Comparison of ENCODE assay signal across 11 cellular contexts in genomic region chr12:34400986-34401658, GRCh38.
DNase-seq lines count a peak whose midpoint lies in the region; ATAC-seq and TF ChIP-seq lines count a peak whose summit lies in the region.
"Had no signal": no experiment of that assay in that cellular context is flagged by ENCODE, and none has a peak within 500 bp of the region (broad histone marks: within the 10 kb centered on the region; RNA-seq: fewer than 3 reads in every experiment).

No MANE protein-coding gene starts in this region.

- no peaks in the 10 kb centered on the region for H3K27me3 ChIP-seq in right atrium auricular region
- peaks cover 19% of the 10 kb centered on the region for H3K27me3 ChIP-seq in gastroesophageal sphincter
- H3K27me3 ChIP-seq: MG63 had no signal

- DNase-seq in GM20000 (ENCODE audit: low spot score) (peak; percentile 0), right atrium auricular region (ENCODE audit: low spot score) (peak; percentile 34), G401 (ENCODE audit: low spot score) (no peak)
- peak; percentile 0 for DNase-seq in activated T-cell treated with anti-CD3 and anti-CD28 coated beads, Interleukin-2, amount 50 U/mL, for 4 hours
- peak; percentile 0 for DNase-seq in stimulated activated naive B cell treated with anti-CD40 and anti-IgM and Interleukin-4, amounts not matched to agents 10 μg/mL and 1 μg/mL and 100 μg/mL, for 72 hours
- DNase-seq: activated naive CD8-positive, alpha-beta T cell treated with anti-CD3 and anti-CD28 coated beads, Interleukin-2, amount 50 U/mL, for 24 hours; effector CD8-positive, alpha-beta T cell; MG63; NCI-H345 had no signal

- H3K27ac ChIP-seq in right atrium auricular region (no peak overlapping the region), gastroesophageal sphincter (no peak overlapping the region)

- TF ChIP-seq CTCF in GM20000 (IDR thresholded peaks at IDR 0.05; ENCODE audit: extremely low read depth, missing control alignments) (no peak), right atrium auricular region (IDR thresholded peaks at IDR 0.05) (no peak), gastroesophageal sphincter (IDR thresholded peaks at IDR 0.05) (no peak)

- in situ Hi-C loops in G401 (cut with HindIII; ENCODE audit: low sequenced_read_pairs), result no loop called here

- no peak for ATAC-seq in activated T-cell treated with anti-CD3 and anti-CD28 coated beads, Interleukin-2, amount 50 U/mL, for 4 hours
- no peak for ATAC-seq in stimulated activated naive B cell treated with anti-CD40 and anti-IgM and Interleukin-4, amounts not matched to agents 10 μg/mL and 1 μg/mL and 100 μg/mL, for 72 hours (replicated peaks)
- ATAC-seq in gastroesophageal sphincter (no peak), GM21390 (IDR thresholded peaks at IDR 0.05; ENCODE audit: unreplicated experiment) (no peak)

- H3K4me1 ChIP-seq in right atrium auricular region, result no peaks in the 10 kb centered on the region
- no peaks in the 10 kb centered on the region for H3K4me1 ChIP-seq in gastroesophageal sphincter

- TF ChIP-seq EP300 in gastroesophageal sphincter (IDR thresholded peaks at IDR 0.05), result no peak

- H3K36me3 Mint-ChIP-seq in activated T-cell treated with anti-CD3 and anti-CD28 coated beads, Interleukin-2, amount 50 U/mL, for 4 hours (ENCODE audit: insufficient read depth), result no peaks in the 10 kb centered on the region
- peaks cover 5 to 9% of the 10 kb centered on the region in 2 donors for H3K36me3 Mint-ChIP-seq in stimulated activated naive B cell treated with anti-CD40 and anti-IgM and Interleukin-4, amounts not matched to agents 10 μg/mL and 1 μg/mL and 100 μg/mL, for 72 hours

- peaks cover 27% of the 10 kb centered on the region for H3K9me3 Mint-ChIP-seq in activated T-cell treated with anti-CD3 and anti-CD28 coated beads, Interleukin-2, amount 50 U/mL, for 4 hours
- peaks cover 30 to 44% of the 10 kb centered on the region in 2 donors for H3K9me3 Mint-ChIP-seq in stimulated activated naive B cell treated with anti-CD40 and anti-IgM and Interleukin-4, amounts not matched to agents 10 μg/mL and 1 μg/mL and 100 μg/mL, for 72 hours
- H3K9me3 Mint-ChIP-seq: activated naive CD8-positive, alpha-beta T cell treated with anti-CD3 and anti-CD28 coated beads, Interleukin-2, amount 50 U/mL, for 24 hours had no signal

- no peaks in the 10 kb centered on the region for H3K4me1 Mint-ChIP-seq in activated T-cell treated with anti-CD3 and anti-CD28 coated beads, Interleukin-2, amount 50 U/mL, for 4 hours (ENCODE audit: low read depth)
- H3K4me1 Mint-ChIP-seq in stimulated activated naive B cell treated with anti-CD40 and anti-IgM and Interleukin-4, amounts not matched to agents 10 μg/mL and 1 μg/mL and 100 μg/mL, for 72 hours, result no peaks in the 10 kb centered on the region
- H3K4me1 Mint-ChIP-seq: activated naive CD8-positive, alpha-beta T cell treated with anti-CD3 and anti-CD28 coated beads, Interleukin-2, amount 50 U/mL, for 24 hours had no signal

- no peak overlapping the region for H3K4me3 ChIP-seq in right atrium auricular region
- no peak overlapping the region for H3K4me3 ChIP-seq in gastroesophageal sphincter
- H3K4me3 ChIP-seq: MG63 had no signal

- H3K36me3 ChIP-seq in right atrium auricular region, result no peaks in the 10 kb centered on the region
- H3K36me3 ChIP-seq in gastroesophageal sphincter, result no peaks in the 10 kb centered on the region
- H3K36me3 ChIP-seq: MG63 had no signal

- H3K27me3 Mint-ChIP-seq in activated T-cell treated with anti-CD3 and anti-CD28 coated beads, Interleukin-2, amount 50 U/mL, for 4 hours (ENCODE audit: low read depth), result no peaks in the 10 kb centered on the region
- no peaks in the 10 kb centered on the region for H3K27me3 Mint-ChIP-seq in stimulated activated naive B cell treated with anti-CD40 and anti-IgM and Interleukin-4, amounts not matched to agents 10 μg/mL and 1 μg/mL and 100 μg/mL, for 72 hours
- H3K27me3 Mint-ChIP-seq: activated naive CD8-positive, alpha-beta T cell treated with anti-CD3 and anti-CD28 coated beads, Interleukin-2, amount 50 U/mL, for 24 hours had no signal

- no peak for TF ChIP-seq POLR2A in gastroesophageal sphincter (IDR thresholded peaks at IDR 0.05)

- no CpG with 5 or more reads among the region's 25 CpGs for WGBS in gastroesophageal sphincter (ENCODE audit: low coverage in 1 of 2), 2 donors

- H3K27ac Mint-ChIP-seq in stimulated activated naive B cell treated with anti-CD40 and anti-IgM and Interleukin-4, amounts not matched to agents 10 μg/mL and 1 μg/mL and 100 μg/mL, for 72 hours, result no peak overlapping the region
- H3K27ac Mint-ChIP-seq: activated naive CD8-positive, alpha-beta T cell treated with anti-CD3 and anti-CD28 coated beads, Interleukin-2, amount 50 U/mL, for 24 hours had no signal

- no peak overlapping the region for H3K4me3 Mint-ChIP-seq in activated T-cell treated with anti-CD3 and anti-CD28 coated beads, Interleukin-2, amount 50 U/mL, for 4 hours
- no peak overlapping the region for H3K4me3 Mint-ChIP-seq in stimulated activated naive B cell treated with anti-CD40 and anti-IgM and Interleukin-4, amounts not matched to agents 10 μg/mL and 1 μg/mL and 100 μg/mL, for 72 hours
- H3K4me3 Mint-ChIP-seq: activated naive CD8-positive, alpha-beta T cell treated with anti-CD3 and anti-CD28 coated beads, Interleukin-2, amount 50 U/mL, for 24 hours had no signal

- peaks cover 0 to 9% of the 10 kb centered on the region in 2 donors for H3K9me3 ChIP-seq in right atrium auricular region
- H3K9me3 ChIP-seq in gastroesophageal sphincter, result peaks cover 0 to 100% (median 0%) of the 10 kb centered on the region in 3 donors
- H3K9me3 ChIP-seq: MG63 had no signal
